ENCODE assay signal across 8 cellular contexts in the genomic region with DNA sequence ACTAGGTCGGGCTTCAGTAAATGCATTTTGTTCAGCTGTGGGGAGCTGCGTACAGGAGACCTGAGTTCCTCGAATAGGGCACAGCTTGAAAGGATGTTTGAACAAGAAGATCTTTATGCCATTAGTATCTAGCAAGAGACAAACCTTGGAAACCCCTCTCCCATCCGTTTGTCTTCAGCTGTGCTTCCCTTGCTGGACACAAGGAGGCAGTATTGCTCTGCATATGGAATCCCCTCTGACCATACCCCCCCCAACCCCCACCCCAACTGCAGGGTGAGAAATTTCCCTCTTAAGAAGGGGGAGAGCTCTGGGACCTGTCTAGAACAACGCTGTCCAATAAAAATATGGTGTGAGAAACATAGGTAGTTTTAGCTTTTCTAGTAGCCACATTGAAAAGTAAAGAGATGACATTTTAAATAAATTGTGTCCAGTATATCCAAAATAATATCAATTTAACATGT. TPM values are rescaled to one million over a fixed set of nuclear protein-coding genes. Genes with fewer than 3 reads are reported as not detected.
A peak's percentile ranks its signal among the peaks of the same experiment; 100 is the strongest.
DNase-seq lines count a peak whose midpoint lies in the region; ATAC-seq and TF ChIP-seq lines count a peak whose summit lies in the region.

No MANE protein-coding gene starts in this region.

- H3K4me3 Mint-ChIP-seq in activated CD4-positive, alpha-beta T cell treated with anti-CD3 and anti-CD28 coated beads, Interleukin-2, amount 10 ng/mL, durations not matched to agents 7 days and 5 days: peak overlapping the region; percentile 79

- peaks cover 46% of the 10 kb centered on the region for H3K4me1 Mint-ChIP-seq in activated CD4-positive, alpha-beta T cell treated with anti-CD3 and anti-CD28 coated beads, Interleukin-2, amount 10 ng/mL, durations not matched to agents 7 days and 5 days

- H3K27ac Mint-ChIP-seq in activated CD4-positive, alpha-beta T cell treated with anti-CD3 and anti-CD28 coated beads, Interleukin-2, amount 10 ng/mL, durations not matched to agents 7 days and 5 days: peak overlapping the region; percentile 83

- DNase-seq in AG04450 (ENCODE audit: low read depth, low spot score) (peak; percentile 29), GM19240 (ENCODE audit: insufficient read length, low spot score) (peak; percentile 74), NCI-H510A (lab: John Stamatoyannopoulos, UW) (peak; percentile 37), dermis microvascular lymphatic vessel endothelial cell (ENCODE audit: low read depth in 2 of 2) (peak; percentile 53 to 74), medulla oblongata (ENCODE audit: extremely low spot score) (peak; percentile 62)
- DNase-seq in activated CD4-positive, alpha-beta T cell treated with anti-CD3 and anti-CD28 coated beads, Interleukin-2, amount 10 ng/mL, durations not matched to agents 7 days and 5 days: peak; percentile 74
- peak; percentile 40 to 67 (median 51) for DNase-seq in stimulated activated CD4-positive, alpha-beta T cell treated with anti-CD3 and anti-CD28 coated beads, TNF-alpha, amount 100 ng/mL, for 48 hours (ENCODE audit: low read depth in 3 of 3)

- no peaks in the 10 kb centered on the region for H3K27me3 ChIP-seq in AG04450 (ENCODE audit: control insufficient read depth, insufficient read depth, low read length)

- POLR2A ChIA-PET in AG04450 (lab: Yijun Ruan, JAX): interaction anchor here (0.5 to 0.9 kb wide), 2 partner anchors 39 to 764 kb away, joined by 3 to 6 read pairs; no protein-coding TSS in a partner anchor
- POLR2A ChIA-PET in activated CD4-positive, alpha-beta T cell treated with anti-CD3 and anti-CD28 coated beads, Interleukin-2, amount 10 ng/mL, durations not matched to agents 7 days and 5 days (lab: Charles Lee): interaction anchor here (0.7 kb wide), 1 partner anchor 14 kb away, joined by 3 read pairs; no protein-coding TSS in a partner anchor

- CTCF ChIA-PET in AG04450 (lab: Charles Lee): interaction anchor here (0.6 to 5.0 kb wide), 88 partner anchors 8 to 1167 kb away, joined by 3 to 79 read pairs (median 5); a partner anchor contains a TSS
- CTCF ChIA-PET in activated CD4-positive, alpha-beta T cell treated with anti-CD3 and anti-CD28 coated beads, Interleukin-2, amount 10 ng/mL, durations not matched to agents 7 days and 5 days (lab: Charles Lee): interaction anchor here (0.5 to 3.6 kb wide), 24 partner anchors 8 to 851 kb away, joined by 3 to 14 read pairs (median 3); no protein-coding TSS in a partner anchor

- H3K9me3 ChIP-seq in AG04450 (ENCODE audit: control insufficient read depth, insufficient read depth, low read length): no peaks in the 10 kb centered on the region; the same call in 1 of the 2 replicates

- H3K27ac ChIP-seq in AG04450 (ENCODE audit: low read depth, low read length): no peak overlapping the region

- TF ChIP-seq CTCF in AG04450 (IDR thresholded peaks at IDR 0.05; ENCODE audit: low read depth, low read length): peak; percentile 91

- ATAC-seq in GM18870 (IDR thresholded peaks at IDR 0.05; ENCODE audit: unreplicated experiment): no peak

- H3K36me3 Mint-ChIP-seq in activated CD4-positive, alpha-beta T cell treated with anti-CD3 and anti-CD28 coated beads, Interleukin-2, amount 10 ng/mL, durations not matched to agents 7 days and 5 days (ENCODE audit: low read depth): peaks cover 7% of the 10 kb centered on the region

- H3K27me3 Mint-ChIP-seq in activated CD4-positive, alpha-beta T cell treated with anti-CD3 and anti-CD28 coated beads, Interleukin-2, amount 10 ng/mL, durations not matched to agents 7 days and 5 days: no peaks in the 10 kb centered on the region

- H3K4me3 ChIP-seq in AG04450 (ENCODE audit: low read depth, low read length): peak overlapping the region; percentile 95

- no peaks in the 10 kb centered on the region for H3K9me3 Mint-ChIP-seq in activated CD4-positive, alpha-beta T cell treated with anti-CD3 and anti-CD28 coated beads, Interleukin-2, amount 10 ng/mL, durations not matched to agents 7 days and 5 days

RNA-seq across cellular contexts. Expression of a gene that starts 1.6 kb away (rescaled TPM):
- 2.0 and 2.4 TPM in 2 replicates for polyA plus RNA-seq in AG04450 (2011; rRNA removed)
- polyA minus RNA-seq in AG04450 (2011; rRNA and poly(A)+ RNA removed): 1.3 and 2.2 TPM in 2 replicates
- 1 to 10 TPM; 6.8 to 8.6 TPM for total RNA-seq in activated CD4-positive, alpha-beta T cell treated with anti-CD3 and anti-CD28 coated beads, Interleukin-2, amount 10 ng/mL, durations not matched to agents 7 days and 5 days
- 2.4 and 4.0 TPM in 2 replicates for total RNA-seq in dermis microvascular lymphatic vessel endothelial cell

RNA-seq across cellular contexts. Expression of a gene that starts 11.3 kb away (rescaled TPM):
- polyA plus RNA-seq in AG04450 (2011; rRNA removed): 4.9 and 5.4 TPM in 2 replicates
- polyA minus RNA-seq in AG04450 (2011; rRNA and poly(A)+ RNA removed): 8.3 and 10.3 TPM in 2 replicates
- total RNA-seq in activated CD4-positive, alpha-beta T cell treated with anti-CD3 and anti-CD28 coated beads, Interleukin-2, amount 10 ng/mL, durations not matched to agents 7 days and 5 days: 1 to 10 TPM; 4.8 to 5.0 TPM
- 6.9 and 7.7 TPM in 2 replicates for total RNA-seq in dermis microvascular lymphatic vessel endothelial cell

RNA-seq across cellular contexts. Expression of a gene that starts 58.2 kb away (rescaled TPM):
- polyA plus RNA-seq in AG04450 (2011; rRNA removed): 77.6 and 87.6 TPM in 2 replicates
- 84.7 and 94.5 TPM in 2 replicates for polyA minus RNA-seq in AG04450 (2011; rRNA and poly(A)+ RNA removed)
- 100 to 1,000 TPM; 111 to 116 TPM for total RNA-seq in activated CD4-positive, alpha-beta T cell treated with anti-CD3 and anti-CD28 coated beads, Interleukin-2, amount 10 ng/mL, durations not matched to agents 7 days and 5 days
- 29.7 and 40.6 TPM in 2 replicates for total RNA-seq in dermis microvascular lymphatic vessel endothelial cell
